9 cellular contexts compared by ENCODE assay signal in the genomic region with DNA sequence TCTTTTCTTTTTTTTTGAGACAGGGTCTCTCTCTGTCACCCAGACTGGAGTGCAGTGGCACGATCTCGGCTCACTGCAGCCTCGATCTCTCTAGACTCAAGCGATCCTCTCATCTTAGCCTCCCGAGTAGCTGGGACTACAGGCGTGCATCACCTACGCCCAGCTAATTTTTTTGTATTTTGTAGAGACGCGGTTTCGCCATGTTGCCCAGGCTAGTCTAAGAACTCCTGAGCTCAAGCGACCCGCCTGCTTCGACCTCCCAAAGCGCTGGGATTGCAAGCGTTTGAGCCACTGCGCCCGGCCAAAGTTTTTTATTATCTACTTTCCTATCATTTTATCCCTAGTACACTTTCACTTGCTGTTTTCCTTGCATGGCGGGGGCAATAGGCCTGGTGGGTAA. TPM values are rescaled to one million over a fixed set of nuclear protein-coding genes. Genes with fewer than 3 reads are reported as not detected.
A peak's percentile ranks its signal among the peaks of the same experiment; 100 is the strongest.
DNase-seq lines count a peak whose midpoint lies in the region; ATAC-seq, FAIRE-seq and TF ChIP-seq lines count a peak whose summit lies in the region.
"Had no signal": no experiment of that assay in that cellular context is flagged by ENCODE, and none has a peak within 500 bp of the region (broad histone marks: within the 10 kb centered on the region; RNA-seq: fewer than 3 reads in every experiment).

No MANE protein-coding gene starts in this region.

- H3K79me1 ChIP-seq in trophoblast cell (ENCODE audit: low read length), result peaks cover 5% of the 10 kb centered on the region

- H3K27me3 ChIP-seq in endodermal cell (ENCODE audit: control insufficient read depth, insufficient read depth, low read length, poor library complexity, severe bottlenecking) (no peaks in the 10 kb centered on the region), trophoblast cell (ENCODE audit: insufficient read depth, low read length) (no peaks in the 10 kb centered on the region), colonic mucosa (no peaks in the 10 kb centered on the region)

- H2AFZ ChIP-seq in OCI-LY7 (ENCODE audit: low read length) (no peak overlapping the region), trophoblast cell (ENCODE audit: insufficient read depth, low read length, poor library complexity) (no peak overlapping the region)

- H3K36me3 Mint-ChIP-seq in endodermal cell (ENCODE audit: low read depth), result peaks cover 14% of the 10 kb centered on the region

- H3K14ac ChIP-seq in trophoblast cell (ENCODE audit: low read length), result no peak overlapping the region

- WGBS in endodermal cell (ENCODE audit: insufficient coverage in 1 of 2, insufficient read length in 1 of 2), 2 experiments, result 91 to 93% methylated on average over 14 to 18 of the region's 18 CpGs
- WGBS in trophoblast cell (ENCODE audit: extremely low coverage, insufficient coverage, insufficient read length), result no CpG with 5 or more reads among the region's 18 CpGs

- no peak overlapping the region for H4K8ac ChIP-seq in trophoblast cell (ENCODE audit: low read depth, low read length)

- no peaks in the 10 kb centered on the region for H3K9me3 Mint-ChIP-seq in endodermal cell

- no peak overlapping the region for H4K91ac ChIP-seq in trophoblast cell (ENCODE audit: low read depth, low read length)

- no peak for TF ChIP-seq CTCF in GM12875 (IDR thresholded peaks at IDR 0.05; ENCODE audit: borderline replicate concordance, insufficient read depth, low read depth, low read length)
- no peak for TF ChIP-seq CTCF in OCI-LY7 (conservative IDR thresholded peaks at IDR 0.05; ENCODE audit: low read length)
- TF ChIP-seq CTCF in endodermal cell (conservative IDR thresholded peaks at IDR 0.05), result no peak
- no peak for TF ChIP-seq CTCF in colonic mucosa (IDR thresholded peaks at IDR 0.05)

- intact Hi-C loops in OCI-LY7 (cut with micrococcal nuclease; ENCODE audit: unreplicated experiment), result loop anchor here (1.0 kb wide), 1 partner anchor 124 kb away; no protein-coding TSS in a partner anchor
- intact Hi-C loops in colonic mucosa (cut with DNase I), result loop anchor here (10.0 kb wide), 1 partner anchor 155 kb away; the partner anchor contains the start of gene CENPC

- BruUV-seq in OCI-LY7 (replicated peaks; lab: Mats Ljungman, UMichigan), result no TSS peak

- H2AK5ac ChIP-seq in trophoblast cell (ENCODE audit: low read length), result no peak overlapping the region

- FAIRE-seq in frontal cortex (lab: Jason Lieb, UNC), result no peak

- POLR2A ChIA-PET in OCI-LY7 (lab: Charles Lee), result interaction anchor here (1.1 to 2.1 kb wide), 8 partner anchors 10 to 156 kb away, joined by 4 to 11 read pairs (median 6); no protein-coding TSS in a partner anchor

- peak overlapping the region; percentile 81 for H3K4ac ChIP-seq in trophoblast cell (ENCODE audit: low read depth, low read length)

- H3K4me3 Mint-ChIP-seq in endodermal cell, result peak overlapping the region; percentile 88

- H3K36me3 ChIP-seq in OCI-LY7 (ENCODE audit: insufficient read depth, low read length) (peaks cover 54% of the 10 kb centered on the region), endodermal cell (ENCODE audit: control insufficient read depth, insufficient read depth, low read length) (peaks cover 14% of the 10 kb centered on the region), trophoblast cell (ENCODE audit: control insufficient read depth in 1 of 2, insufficient read depth in 2 of 2, low read length in 2 of 2) (peaks cover 0 to 3% of the 10 kb centered on the region in 2 experiments), colonic mucosa (no peaks in the 10 kb centered on the region)

- no peaks in the 10 kb centered on the region for H4K20me1 ChIP-seq in OCI-LY7 (ENCODE audit: insufficient read depth, low read length)

- H3K23ac ChIP-seq in trophoblast cell (ENCODE audit: low read length), result no peak overlapping the region

- H4K12ac ChIP-seq in trophoblast cell (ENCODE audit: low read depth, low read length), result no peak overlapping the region

- H3K27ac Mint-ChIP-seq in endodermal cell, result peak overlapping the region; percentile 88

- H3K18ac ChIP-seq in trophoblast cell (ENCODE audit: low read length), result no peak overlapping the region

- no peak overlapping the region for H2BK12ac ChIP-seq in trophoblast cell (ENCODE audit: low read length)

- peaks cover 80% of the 10 kb centered on the region for H3K79me2 ChIP-seq in OCI-LY7 (ENCODE audit: insufficient read depth, low read depth, low read length)
- peaks cover 7% of the 10 kb centered on the region for H3K79me2 ChIP-seq in trophoblast cell (ENCODE audit: control insufficient read depth, insufficient read depth, low read length, poor library complexity)

- H3K9ac ChIP-seq in endodermal cell (ENCODE audit: extremely low read depth, low read length, poor library complexity, severe bottlenecking) (peak overlapping the region; percentile 86), trophoblast cell (ENCODE audit: low read length) (no peak overlapping the region), colonic mucosa (ENCODE audit: low read depth in 2 of 2, low read length in 2 of 2) (no peak overlapping the region)

- H3K4me1 ChIP-seq in OCI-LY7 (ENCODE audit: insufficient read depth, low read length, poor library complexity, severe bottlenecking), result peaks cover 24% of the 10 kb centered on the region
- peaks cover 5% of the 10 kb centered on the region for H3K4me1 ChIP-seq in endodermal cell (ENCODE audit: control insufficient read depth, insufficient read depth, low read length)
- peaks cover 2 to 3% of the 10 kb centered on the region in 2 experiments for H3K4me1 ChIP-seq in trophoblast cell (ENCODE audit: control insufficient read depth in 1 of 2, insufficient read depth in 2 of 2, low read length in 2 of 2)
- no peaks in the 10 kb centered on the region for H3K4me1 ChIP-seq in colonic mucosa

- H3K9me3 ChIP-seq in OCI-LY7 (ENCODE audit: low read length) (peaks cover 11% of the 10 kb centered on the region; the same call in 1 of the 2 replicates), endodermal cell (ENCODE audit: control insufficient read depth, low read length) (no peaks in the 10 kb centered on the region), trophoblast cell (ENCODE audit: insufficient read depth, low read depth, low read length) (no peaks in the 10 kb centered on the region), colonic mucosa (no peaks in the 10 kb centered on the region)

- H3K4me2 ChIP-seq in OCI-LY7 (ENCODE audit: low read length) (peak overlapping the region; percentile 90), trophoblast cell (ENCODE audit: low read length) (peak overlapping the region; percentile 61)

- CTCF ChIA-PET in OCI-LY7 (lab: Charles Lee; ENCODE audit: unreplicated experiment), result interaction anchor here (1.0 kb wide), 1 partner anchor 113 kb away, joined by 3 read pairs; no protein-coding TSS in a partner anchor

- H2BK5ac ChIP-seq in trophoblast cell (ENCODE audit: low read depth, low read length, poor library complexity), result no peak overlapping the region

- H3K27ac ChIP-seq in OCI-LY7 (ENCODE audit: low read depth, low read length, poor library complexity, severe bottlenecking) (peak overlapping the region; percentile 55), endodermal cell (ENCODE audit: low read depth, low read length) (no peak overlapping the region), trophoblast cell (ENCODE audit: low read depth, low read length) (no peak overlapping the region), colonic mucosa (no peak overlapping the region)

- DNase-seq in OCI-LY7 (ENCODE audit: low spot score) (no peak), endodermal cell (no peak), trophoblast cell (no peak), colonic mucosa (no peak), frontal cortex (ENCODE audit: low spot score in 2 of 2) (no peak), middle frontal gyrus (ENCODE audit: extremely low spot score, low spot score) (no peak)

- no peak for ATAC-seq in HG03521 (IDR thresholded peaks at IDR 0.05; ENCODE audit: unreplicated experiment)

- H3K9me2 ChIP-seq in OCI-LY7 (ENCODE audit: insufficient read depth, low read length), result no peaks in the 10 kb centered on the region

- peaks cover 11% of the 10 kb centered on the region for H3K4me1 Mint-ChIP-seq in endodermal cell

- H3K27me3 Mint-ChIP-seq in endodermal cell (ENCODE audit: insufficient read depth), result no peaks in the 10 kb centered on the region

- no peak overlapping the region for H2BK120ac ChIP-seq in trophoblast cell (ENCODE audit: insufficient read depth, low read length, poor library complexity)

- peak overlapping the region; percentile 90 for H3K4me3 ChIP-seq in GM12875 (ENCODE audit: low read depth, low read length)
- peak overlapping the region; percentile 90 for H3K4me3 ChIP-seq in OCI-LY7 (ENCODE audit: low read depth, low read length, poor library complexity, severe bottlenecking)
- peak overlapping the region; percentile 95 for H3K4me3 ChIP-seq in endodermal cell (ENCODE audit: low read length)
- no peak overlapping the region for H3K4me3 ChIP-seq in trophoblast cell (ENCODE audit: low read depth, low read length)
- H3K4me3 ChIP-seq in colonic mucosa, result no peak overlapping the region

RNA-seq across cellular contexts. Expression of gene UBA6, which starts 1.4 kb away (rescaled TPM):
- total RNA-seq in OCI-LY7 (2014; rRNA removed; shearing (Covaris generic)), result 40.6 and 49.3 TPM in 2 replicates
- total RNA-seq in OCI-LY7 (2022) (92.4 and 92.7 TPM in 2 replicates), endodermal cell (100 to 1,000 TPM in 1 of 2 donors, 10 to 100 TPM in 1; 83.1 to 117 TPM), colonic mucosa (10 to 100 TPM; 57.2 to 73.2 TPM), frontal cortex (115 TPM)
- polyA plus RNA-seq in endodermal cell (2013, experiment 1 of 2), result 63.2 TPM
- 61.2 TPM for polyA plus RNA-seq in endodermal cell (2013, experiment 2 of 2)
- 51.0 and 56.5 TPM in 2 replicates for polyA plus RNA-seq in trophoblast cell (2013)

RNA-seq across cellular contexts. Expression of gene GNRHR, which starts 54.6 kb away (rescaled TPM):
- total RNA-seq in OCI-LY7 (2014; rRNA removed; shearing (Covaris generic)), result not detected in 2 replicates
- total RNA-seq in OCI-LY7 (2022) (not detected in 2 replicates), endodermal cell (not detected), colonic mucosa (not detected), frontal cortex (not detected)
- polyA plus RNA-seq in endodermal cell (2013, experiment 1 of 2), result not detected
- not detected for polyA plus RNA-seq in endodermal cell (2013, experiment 2 of 2)
- polyA plus RNA-seq in trophoblast cell (2013), result 0.03 TPM in 2 replicates
- total RNA-seq: M059J had no signal

Comparison
In these comparisons a context has a peak if more than half of its experiments do, and no peak if none do; other contexts are left out.
1. H3K4me3 ChIP-seq: peak in GM12875 (single experiment), OCI-LY7 (single experiment) and endodermal cell (single experiment); none in trophoblast cell (single experiment) and colonic mucosa (single experiment).